In the genomic region with DNA sequence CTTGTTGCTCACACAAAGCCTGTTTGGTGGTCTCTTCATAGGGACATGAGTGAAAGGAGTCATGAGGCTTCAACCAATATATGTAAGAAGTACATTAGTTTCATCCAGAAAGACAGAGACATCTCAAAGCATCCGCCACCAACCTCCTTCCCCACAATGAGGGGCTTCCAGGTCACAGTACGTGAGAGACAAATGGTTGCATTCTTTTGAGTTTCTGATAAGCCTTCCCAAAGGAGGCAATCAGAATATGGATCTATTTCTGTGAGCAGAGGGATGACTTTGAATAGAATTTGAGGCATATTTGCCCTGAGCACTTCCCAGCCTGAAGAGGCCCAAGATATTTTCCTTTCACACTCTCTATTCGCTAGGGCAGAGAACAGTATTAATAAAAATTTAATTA, we compare ENCODE assay signal across 3 cellular contexts.
"Had no signal": no experiment of that assay in that cellular context is flagged by ENCODE, and none has a peak within 500 bp of the region (broad histone marks: within the 10 kb centered on the region; RNA-seq: fewer than 3 reads in every experiment).

No MANE protein-coding gene starts in this region.

- DNase-seq: GDM1, GF-D8 had no signal

- H3K4me3 ChIP-seq: GM12878 had no signal
